ENCODE assay signal across 15 cellular contexts in the genomic region with DNA sequence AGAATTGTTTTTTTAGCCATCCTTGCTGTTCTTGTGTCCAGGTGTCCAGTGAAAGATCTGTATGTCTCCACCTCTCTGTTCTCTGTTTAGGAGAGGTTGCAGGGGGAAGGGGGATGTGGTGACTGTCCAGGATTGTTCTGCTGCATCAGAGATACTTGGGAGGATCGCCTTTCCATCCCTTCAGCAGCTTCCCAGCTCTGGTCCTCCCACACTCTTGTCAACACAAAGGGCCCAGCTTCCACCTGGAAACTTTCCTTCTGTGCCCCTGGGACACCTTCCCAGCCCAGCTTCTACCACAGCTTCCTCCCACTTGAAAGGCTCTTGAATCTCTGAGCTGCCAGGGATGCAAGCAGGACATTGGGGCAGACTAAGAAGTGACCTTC.
DNase-seq lines count a peak whose midpoint lies in the region; ATAC-seq and TF ChIP-seq lines count a peak whose summit lies in the region.
"Had no signal": no experiment of that assay in that cellular context is flagged by ENCODE, and none has a peak within 500 bp of the region (broad histone marks: within the 10 kb centered on the region; RNA-seq: fewer than 3 reads in every experiment).

No MANE protein-coding gene starts in this region.

- peaks cover 53% of the 10 kb centered on the region for H3K27me3 Mint-ChIP-seq in activated naive CD8-positive, alpha-beta T cell
- H3K27me3 Mint-ChIP-seq in activated naive CD8-positive, alpha-beta T cell treated with anti-CD3 and anti-CD28 coated beads for 36 hours = peaks cover 80% of the 10 kb centered on the region
- H3K27me3 Mint-ChIP-seq in activated T-helper 1 cell treated with anti-CD3 and anti-CD28 coated beads, Interleukin-12 subunit alpha, Interleukin-12 subunit beta, Interleukin-2, Interleukin-4 antibody, amounts not matched to agents 30 ng/mL and 10 ng/mL and 1 ng/mL, durations not matched to agents 14 hours and 24 hours and 36 hours (ENCODE audit: insufficient read depth) = peaks cover 65% of the 10 kb centered on the region
- H3K27me3 Mint-ChIP-seq in naive B cell = peaks cover 11 to 59% (median 12%) of the 10 kb centered on the region in 3 donors

- TF ChIP-seq CTCF in omental fat pad (IDR thresholded peaks at IDR 0.05) = no peak

- peaks cover 24% of the 10 kb centered on the region for H3K4me1 Mint-ChIP-seq in activated naive CD8-positive, alpha-beta T cell (ENCODE audit: low read depth)
- peaks cover 22% of the 10 kb centered on the region for H3K4me1 Mint-ChIP-seq in activated naive CD8-positive, alpha-beta T cell treated with anti-CD3 and anti-CD28 coated beads for 36 hours
- peaks cover 11% of the 10 kb centered on the region for H3K4me1 Mint-ChIP-seq in activated T-helper 1 cell treated with anti-CD3 and anti-CD28 coated beads, Interleukin-12 subunit alpha, Interleukin-12 subunit beta, Interleukin-2, Interleukin-4 antibody, amounts not matched to agents 30 ng/mL and 10 ng/mL and 1 ng/mL, durations not matched to agents 14 hours and 24 hours and 36 hours (ENCODE audit: low read depth)
- peaks cover 26 to 42% (median 29%) of the 10 kb centered on the region in 3 donors for H3K4me1 Mint-ChIP-seq in naive B cell
- H3K4me1 Mint-ChIP-seq in stimulated activated effector memory CD8-positive, alpha-beta T cell treated with anti-CD3 and anti-CD28 coated beads, Interleukin-12 subunit alpha, Interleukin-12 subunit beta, amount 100 ng/mL, for 72 hours = peaks cover 31% of the 10 kb centered on the region

- H3K27ac Mint-ChIP-seq in activated naive CD8-positive, alpha-beta T cell = no peak overlapping the region
- H3K27ac Mint-ChIP-seq in activated naive CD8-positive, alpha-beta T cell treated with anti-CD3 and anti-CD28 coated beads for 36 hours = no peak overlapping the region
- H3K27ac Mint-ChIP-seq in activated T-helper 1 cell treated with anti-CD3 and anti-CD28 coated beads, Interleukin-12 subunit alpha, Interleukin-12 subunit beta, Interleukin-2, Interleukin-4 antibody, amounts not matched to agents 30 ng/mL and 10 ng/mL and 1 ng/mL, durations not matched to agents 14 hours and 24 hours and 36 hours = peak overlapping the region; percentile 37
- H3K27ac Mint-ChIP-seq in naive B cell = peak overlapping the region in 1 of 6 donors; percentile 70
- no peak overlapping the region for H3K27ac Mint-ChIP-seq in stimulated activated effector memory CD8-positive, alpha-beta T cell treated with anti-CD3 and anti-CD28 coated beads, Interleukin-12 subunit alpha, Interleukin-12 subunit beta, amount 100 ng/mL, for 72 hours

- peaks cover 4% of the 10 kb centered on the region for H3K36me3 Mint-ChIP-seq in activated naive CD8-positive, alpha-beta T cell
- H3K36me3 Mint-ChIP-seq in activated naive CD8-positive, alpha-beta T cell treated with anti-CD3 and anti-CD28 coated beads for 36 hours = no peaks in the 10 kb centered on the region
- H3K36me3 Mint-ChIP-seq in activated T-helper 1 cell treated with anti-CD3 and anti-CD28 coated beads, Interleukin-12 subunit alpha, Interleukin-12 subunit beta, Interleukin-2, Interleukin-4 antibody, amounts not matched to agents 30 ng/mL and 10 ng/mL and 1 ng/mL, durations not matched to agents 14 hours and 24 hours and 36 hours (ENCODE audit: low read depth) = no peaks in the 10 kb centered on the region
- H3K36me3 Mint-ChIP-seq in naive B cell = peaks cover 0 to 19% of the 10 kb centered on the region in 2 donors
- H3K36me3 Mint-ChIP-seq in stimulated activated effector memory CD8-positive, alpha-beta T cell treated with anti-CD3 and anti-CD28 coated beads, Interleukin-12 subunit alpha, Interleukin-12 subunit beta, amount 100 ng/mL, for 72 hours = peaks cover 6% of the 10 kb centered on the region

- no peaks in the 10 kb centered on the region for H3K9me3 Mint-ChIP-seq in activated naive CD8-positive, alpha-beta T cell (ENCODE audit: low read depth)
- H3K9me3 Mint-ChIP-seq in activated naive CD8-positive, alpha-beta T cell treated with anti-CD3 and anti-CD28 coated beads for 36 hours = no peaks in the 10 kb centered on the region
- no peaks in the 10 kb centered on the region for H3K9me3 Mint-ChIP-seq in activated T-helper 1 cell treated with anti-CD3 and anti-CD28 coated beads, Interleukin-12 subunit alpha, Interleukin-12 subunit beta, Interleukin-2, Interleukin-4 antibody, amounts not matched to agents 30 ng/mL and 10 ng/mL and 1 ng/mL, durations not matched to agents 14 hours and 24 hours and 36 hours
- peaks cover 0 to 4% (median 2%) of the 10 kb centered on the region in 7 donors for H3K9me3 Mint-ChIP-seq in naive B cell
- no peaks in the 10 kb centered on the region for H3K9me3 Mint-ChIP-seq in stimulated activated effector memory CD8-positive, alpha-beta T cell treated with anti-CD3 and anti-CD28 coated beads, Interleukin-12 subunit alpha, Interleukin-12 subunit beta, amount 100 ng/mL, for 72 hours

- intact Hi-C loops in activated T-helper 1 cell treated with anti-CD3 and anti-CD28 coated beads, Interleukin-12 subunit alpha, Interleukin-12 subunit beta, Interleukin-2, Interleukin-4 antibody, amounts not matched to agents 30 ng/mL and 10 ng/mL and 1 ng/mL, durations not matched to agents 14 hours and 24 hours and 36 hours (cut with micrococcal nuclease) = no loop called here

- DNase-seq in activated naive CD8-positive, alpha-beta T cell treated with anti-CD3 and anti-CD28 coated beads for 36 hours = no peak
- no peak for DNase-seq in activated T-helper 1 cell treated with anti-CD3 and anti-CD28 coated beads, Interleukin-12 subunit alpha, Interleukin-12 subunit beta, Interleukin-2, Interleukin-4 antibody, amounts not matched to agents 30 ng/mL and 10 ng/mL and 1 ng/mL, durations not matched to agents 14 hours and 24 hours and 36 hours (ENCODE audit: low spot score)
- DNase-seq in naive B cell (no peak), omental fat pad (ENCODE audit: low spot score) (no peak), NCI-H748 treated with DMSO at 0.1 percent for 48 hours (lab: John Stamatoyannopoulos, UW) (no peak)
- no peak for DNase-seq in stimulated activated effector memory CD8-positive, alpha-beta T cell treated with anti-CD3 and anti-CD28 coated beads, Interleukin-12 subunit alpha, Interleukin-12 subunit beta, amount 100 ng/mL, for 72 hours (ENCODE audit: low spot score in 2 of 2)
- no peak for DNase-seq in stimulated activated naive CD4-positive, alpha-beta T cell treated with Interleukin-2 at 50 U/mL for 16 hours (lab: John Stamatoyannopoulos, UW)
- DNase-seq: AML-193, EL, Karpas-422, NCI-H1930, NCI-H510A, SHP77 treated with DMSO at 0.1 percent for 48 hours had no signal

- H3K4me3 Mint-ChIP-seq in activated naive CD8-positive, alpha-beta T cell = peak overlapping the region; percentile 85
- H3K4me3 Mint-ChIP-seq in activated naive CD8-positive, alpha-beta T cell treated with anti-CD3 and anti-CD28 coated beads for 36 hours = no peak overlapping the region
- peak overlapping the region; percentile 28 for H3K4me3 Mint-ChIP-seq in activated T-helper 1 cell treated with anti-CD3 and anti-CD28 coated beads, Interleukin-12 subunit alpha, Interleukin-12 subunit beta, Interleukin-2, Interleukin-4 antibody, amounts not matched to agents 30 ng/mL and 10 ng/mL and 1 ng/mL, durations not matched to agents 14 hours and 24 hours and 36 hours
- peak overlapping the region in 6 of 8 donors; percentile 45 to 95 (median 76) for H3K4me3 Mint-ChIP-seq in naive B cell
- H3K4me3 Mint-ChIP-seq in stimulated activated effector memory CD8-positive, alpha-beta T cell treated with anti-CD3 and anti-CD28 coated beads, Interleukin-12 subunit alpha, Interleukin-12 subunit beta, amount 100 ng/mL, for 72 hours = peak overlapping the region; percentile 85

- ATAC-seq in naive B cell (ENCODE audit: low read depth in 2 of 2) (no peak), omental fat pad (ENCODE audit: low FRiP score) (no peak)
- ATAC-seq in stimulated activated effector memory CD8-positive, alpha-beta T cell treated with anti-CD3 and anti-CD28 coated beads, Interleukin-12 subunit alpha, Interleukin-12 subunit beta, amount 100 ng/mL, for 72 hours = no peak
- ATAC-seq: Panc1 had no signal
